17 cellular contexts compared by ENCODE assay signal in genomic region chr11:17801166-17801565, GRCh38.
A peak's percentile ranks its signal among the peaks of the same experiment; 100 is the strongest.
DNase-seq lines count a peak whose midpoint lies in the region; ATAC-seq and TF ChIP-seq lines count a peak whose summit lies in the region.
"Had no signal": no experiment of that assay in that cellular context is flagged by ENCODE, and none has a peak within 500 bp of the region (broad histone marks: within the 10 kb centered on the region; RNA-seq: fewer than 3 reads in every experiment).

No MANE protein-coding gene starts in this region.

- in situ Hi-C loops in HAP-1 (cut with MboI; ENCODE audit: low sequenced_read_pairs): no loop called here

- CTCF ChIA-PET in activated CD8-positive, alpha-beta memory T cell treated with anti-CD3 and anti-CD28 coated beads, Interleukin-2, amount 10 ng/mL, durations not matched to agents 7 days and 5 days (lab: Charles Lee): no interaction called here

- H3K27me3 ChIP-seq in HAP-1 (ENCODE audit: low read depth) (no peaks in the 10 kb centered on the region), iPS-20b (ENCODE audit: insufficient read depth, low read length) (no peaks in the 10 kb centered on the region)
- H3K27me3 ChIP-seq: BE2C had no signal

- H3K27ac ChIP-seq in iPS-20b (ENCODE audit: low read length): no peak overlapping the region
- H3K27ac ChIP-seq: A549, C4-2B had no signal

- no peaks in the 10 kb centered on the region for H3K36me3 Mint-ChIP-seq in glutamatergic neuron (ENCODE audit: unreplicated experiment)
- no peaks in the 10 kb centered on the region for H3K36me3 Mint-ChIP-seq in activated CD8-positive, alpha-beta memory T cell treated with anti-CD3 and anti-CD28 coated beads, Interleukin-2, amount 10 ng/mL, durations not matched to agents 7 days and 5 days

- DNase-seq in HAP-1 (ENCODE audit: low spot score in 2 of 2) (peak; percentile 39 to 82), glutamatergic neuron (no peak), kidney tubule cell (ENCODE audit: low spot score) (no peak)
- DNase-seq in activated CD8-positive, alpha-beta memory T cell treated with anti-CD3 and anti-CD28 coated beads, Interleukin-2, amount 10 ng/mL, durations not matched to agents 7 days and 5 days: no peak
- DNase-seq: BE2C; CD8-positive, alpha-beta T cell; COR-L47; DMS153; DMS79 treated with DMSO at 0.1 percent for 48 hours; EL; GDM1 had no signal

- H3K9me3 ChIP-seq in HAP-1 (no peaks in the 10 kb centered on the region), iPS-20b (ENCODE audit: insufficient read depth, low read depth, low read length) (no peaks in the 10 kb centered on the region)
- H3K9me3 ChIP-seq: A549, BE2C had no signal

- H3K4me1 Mint-ChIP-seq in glutamatergic neuron (ENCODE audit: low read depth, unreplicated experiment): peaks cover 22% of the 10 kb centered on the region
- no peaks in the 10 kb centered on the region for H3K4me1 Mint-ChIP-seq in activated CD8-positive, alpha-beta memory T cell treated with anti-CD3 and anti-CD28 coated beads, Interleukin-2, amount 10 ng/mL, durations not matched to agents 7 days and 5 days

- no peak overlapping the region for H3K4me3 ChIP-seq in HAP-1
- H3K4me3 ChIP-seq in iPS-20b (ENCODE audit: low read length): peak overlapping the region; percentile 6; the same call in 1 of the 2 replicates
- H3K4me3 ChIP-seq: A549 had no signal

- H3K4me1 ChIP-seq in HAP-1 (no peaks in the 10 kb centered on the region), iPS-20b (ENCODE audit: insufficient read depth, low read length) (peaks cover 8% of the 10 kb centered on the region; the same call in 1 of the 2 replicates)
- H3K4me1 ChIP-seq: A549, BE2C had no signal

- H3K27ac Mint-ChIP-seq in glutamatergic neuron (ENCODE audit: unreplicated experiment): peak overlapping the region; percentile 34
- no peak overlapping the region for H3K27ac Mint-ChIP-seq in activated CD8-positive, alpha-beta memory T cell treated with anti-CD3 and anti-CD28 coated beads, Interleukin-2, amount 10 ng/mL, durations not matched to agents 7 days and 5 days
- H3K27ac Mint-ChIP-seq: CD8-positive, alpha-beta T cell; IgD-negative memory B cell had no signal

- H3K9me3 Mint-ChIP-seq in glutamatergic neuron (ENCODE audit: unreplicated experiment): peaks cover 4% of the 10 kb centered on the region
- H3K9me3 Mint-ChIP-seq in activated CD8-positive, alpha-beta memory T cell treated with anti-CD3 and anti-CD28 coated beads, Interleukin-2, amount 10 ng/mL, durations not matched to agents 7 days and 5 days (ENCODE audit: low read depth): no peaks in the 10 kb centered on the region
- H3K9me3 Mint-ChIP-seq: CD8-positive, alpha-beta T cell; IgD-negative memory B cell had no signal

- H3K4me3 Mint-ChIP-seq in glutamatergic neuron (ENCODE audit: unreplicated experiment): no peak overlapping the region
- H3K4me3 Mint-ChIP-seq in activated CD8-positive, alpha-beta memory T cell treated with anti-CD3 and anti-CD28 coated beads, Interleukin-2, amount 10 ng/mL, durations not matched to agents 7 days and 5 days: no peak overlapping the region
- H3K4me3 Mint-ChIP-seq: CD8-positive, alpha-beta T cell; IgD-negative memory B cell had no signal

- no peaks in the 10 kb centered on the region for H3K27me3 Mint-ChIP-seq in glutamatergic neuron (ENCODE audit: unreplicated experiment)
- no peaks in the 10 kb centered on the region for H3K27me3 Mint-ChIP-seq in activated CD8-positive, alpha-beta memory T cell treated with anti-CD3 and anti-CD28 coated beads, Interleukin-2, amount 10 ng/mL, durations not matched to agents 7 days and 5 days
- H3K27me3 Mint-ChIP-seq: IgD-negative memory B cell had no signal

- no peak for ATAC-seq in activated CD8-positive, alpha-beta memory T cell treated with anti-CD3 and anti-CD28 coated beads, Interleukin-2, amount 10 ng/mL, durations not matched to agents 7 days and 5 days
- ATAC-seq in HG03342 (IDR thresholded peaks at IDR 0.05; ENCODE audit: unreplicated experiment): no peak
- ATAC-seq in GM21423 (IDR thresholded peaks at IDR 0.05; ENCODE audit: unreplicated experiment): no peak
- ATAC-seq: A549; CD8-positive, alpha-beta T cell had no signal

- H3K9ac ChIP-seq in iPS-20b (ENCODE audit: low read depth, low read length): no peak overlapping the region

- H3K36me3 ChIP-seq in HAP-1 (replicated peaks) (no peaks in the 10 kb centered on the region), iPS-20b (ENCODE audit: insufficient read depth, low read depth, low read length) (no peaks in the 10 kb centered on the region)
- H3K36me3 ChIP-seq: BE2C had no signal

- TF ChIP-seq CTCF in glutamatergic neuron (IDR thresholded peaks at IDR 0.05; ENCODE audit: partially characterized antibody, unreplicated experiment): no peak

Comparison
In these comparisons a context has a peak if more than half of its experiments do, and no peak if none do; other contexts are left out.
1. DNase-seq: peak in HAP-1 (2 of 2); none in glutamatergic neuron (single experiment), kidney tubule cell (single experiment) and activated CD8-positive, alpha-beta memory T cell treated with anti-CD3 and anti-CD28 coated beads, Interleukin-2, amount 10 ng/mL, durations not matched to agents 7 days and 5 days (single experiment).